ENCODE assay signal across 1 cellular context in the genomic region with DNA sequence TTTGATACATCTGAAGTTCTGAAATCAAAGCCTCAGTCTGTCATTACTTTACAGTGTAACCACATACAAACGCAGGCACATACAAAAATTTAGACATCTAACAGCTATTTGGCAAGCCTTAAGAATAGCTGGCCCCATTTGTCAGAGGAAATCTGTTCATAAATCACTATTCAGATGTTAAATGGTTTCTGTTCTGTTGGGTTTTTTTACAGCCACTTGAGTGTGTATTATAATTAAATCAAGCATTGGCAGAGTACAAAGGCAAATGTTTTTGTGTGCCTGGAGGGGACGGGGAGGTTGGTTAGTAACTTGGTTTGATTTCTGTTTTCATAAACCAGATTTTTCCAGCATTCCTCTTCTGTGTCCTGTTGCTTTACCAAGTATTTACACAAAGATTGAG.
TF ChIP-seq lines count a peak whose summit lies in the region.

No MANE protein-coding gene starts in this region.

TF ChIP-seq in IMR-90, 13 proteins besides CTCF, POLR2A, EP300 and RAD21:
- TF ChIP-seq USF2 (IDR thresholded peaks at IDR 0.05; ENCODE audit: low read depth, low read length) (no peak), CEBPB (IDR thresholded peaks at IDR 0.05; ENCODE audit: low read depth, low read length) (no peak), RCOR1 (IDR thresholded peaks at IDR 0.05; ENCODE audit: insufficient replicate concordance, low read length) (no peak), BHLHE40 (IDR thresholded peaks at IDR 0.05; ENCODE audit: low read depth, low read length) (no peak), NFE2L2 (IDR thresholded peaks at IDR 0.05; ENCODE audit: low read depth, low read length) (no peak), MAZ (IDR thresholded peaks at IDR 0.05; ENCODE audit: borderline replicate concordance, low read depth, low read length) (no peak), RFX5 (IDR thresholded peaks at IDR 0.05; ENCODE audit: low read depth, low read length) (no peak), MXI1 (IDR thresholded peaks at IDR 0.05; ENCODE audit: borderline replicate concordance, low read depth, low read length) (no peak), FOS (IDR thresholded peaks at IDR 0.05; ENCODE audit: low read depth, low read length) (no peak), SMC3 (IDR thresholded peaks at IDR 0.05; ENCODE audit: low read depth, low read length) (no peak), CHD1 (IDR thresholded peaks at IDR 0.05; ENCODE audit: low read depth, low read length) (no peak), MAFK (IDR thresholded peaks at IDR 0.05; ENCODE audit: low read depth, low read length) (no peak)
- TF ChIP-seq, protein P1, sequence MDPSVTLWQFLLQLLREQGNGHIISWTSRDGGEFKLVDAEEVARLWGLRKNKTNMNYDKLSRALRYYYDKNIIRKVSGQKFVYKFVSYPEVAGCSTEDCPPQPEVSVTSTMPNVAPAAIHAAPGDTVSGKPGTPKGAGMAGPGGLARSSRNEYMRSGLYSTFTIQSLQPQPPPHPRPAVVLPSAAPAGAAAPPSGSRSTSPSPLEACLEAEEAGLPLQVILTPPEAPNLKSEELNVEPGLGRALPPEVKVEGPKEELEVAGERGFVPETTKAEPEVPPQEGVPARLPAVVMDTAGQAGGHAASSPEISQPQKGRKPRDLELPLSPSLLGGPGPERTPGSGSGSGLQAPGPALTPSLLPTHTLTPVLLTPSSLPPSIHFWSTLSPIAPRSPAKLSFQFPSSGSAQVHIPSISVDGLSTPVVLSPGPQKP (IDR thresholded peaks at IDR 0.05; ENCODE audit: borderline replicate concordance, low read depth, low read length), result no peak
